In the genomic region with DNA sequence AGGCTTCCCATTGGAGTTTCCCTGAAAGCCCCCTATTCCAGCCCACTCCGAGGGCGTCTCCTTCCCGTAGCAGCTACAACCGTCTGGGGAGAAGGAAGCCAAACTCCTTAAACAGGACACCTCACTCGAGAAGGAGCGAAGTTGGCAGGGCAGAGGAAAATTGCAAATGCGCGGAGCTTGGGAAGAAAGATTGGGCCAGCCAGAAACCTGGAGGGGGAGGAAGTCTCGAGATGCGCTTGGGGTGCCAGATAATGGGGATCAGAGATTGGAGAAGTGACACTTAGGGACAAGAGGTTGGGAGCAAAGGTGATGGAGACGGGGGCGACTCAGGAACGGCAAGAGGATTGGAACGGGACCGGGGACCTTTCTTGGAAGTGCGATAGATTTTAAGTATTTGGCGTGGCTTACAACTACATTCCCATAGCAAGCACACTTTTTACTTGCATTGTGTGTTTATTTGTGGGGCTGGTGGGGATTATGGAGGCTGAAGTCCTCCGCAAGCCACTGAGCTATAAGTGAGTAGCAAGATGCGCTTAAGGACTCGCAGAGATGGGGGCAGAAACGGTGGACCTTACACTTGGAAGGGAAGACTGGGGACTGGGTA, we compare ENCODE assay signal across 8 cellular contexts. TPM values are rescaled to one million over a fixed set of nuclear protein-coding genes. Genes with fewer than 3 reads are reported as not detected.
DNase-seq lines count a peak whose midpoint lies in the region; ATAC-seq and TF ChIP-seq lines count a peak whose summit lies in the region.

No MANE protein-coding gene starts in this region.

- no peak for DNase-seq in stimulated activated naive CD8-positive, alpha-beta T cell treated with anti-CD3 and anti-CD28 coated beads, Interleukin-15, Interleukin-2, amounts not matched to agents 100 U/mL and 50 U/mL, for 24 hours
- no peak for DNase-seq in activated T-cell treated with anti-CD3 and anti-CD28 coated beads, Interleukin-2, amount 50 U/mL, for 72 hours
- DNase-seq in immature natural killer cell (no peak), NCI-H146 treated with DMSO at 0.1 percent for 48 hours (lab: John Stamatoyannopoulos, UW; ENCODE audit: unreplicated experiment) (no peak), uterus (no peak), erythroblast (lab: John Stamatoyannopoulos, UW) (no peak)
- no peak for DNase-seq in activated effector memory CD4-positive, alpha-beta T cell treated with anti-CD3 and anti-CD28 coated beads, Interleukin-2, amount 50 U/mL, for 16 hours

- no peak overlapping the region for H3K4me3 ChIP-seq in uterus

- ATAC-seq in stimulated activated naive CD8-positive, alpha-beta T cell treated with anti-CD3 and anti-CD28 coated beads, Interleukin-15, Interleukin-2, amounts not matched to agents 100 U/mL and 50 U/mL, for 24 hours: no peak
- ATAC-seq in activated T-cell treated with anti-CD3 and anti-CD28 coated beads, Interleukin-2, amount 50 U/mL, for 72 hours (replicated peaks in 1 of 2): peak; percentile 10 to 28

- H3K9me3 Mint-ChIP-seq in stimulated activated naive CD8-positive, alpha-beta T cell treated with anti-CD3 and anti-CD28 coated beads, Interleukin-15, Interleukin-2, amounts not matched to agents 100 ng/mL and 50 ng/mL, for 24 hours: no peaks in the 10 kb centered on the region
- no peaks in the 10 kb centered on the region for H3K9me3 Mint-ChIP-seq in activated T-cell treated with anti-CD3 and anti-CD28 coated beads, Interleukin-2, amount 50 U/mL, for 72 hours
- H3K9me3 Mint-ChIP-seq in immature natural killer cell: peaks cover 0 to 3% (median 0%) of the 10 kb centered on the region in 6 donors

- intact Hi-C loops in uterus (cut with DNase I; ENCODE audit: low total_unique reads): no loop called here

- H3K4me1 Mint-ChIP-seq in stimulated activated naive CD8-positive, alpha-beta T cell treated with anti-CD3 and anti-CD28 coated beads, Interleukin-15, Interleukin-2, amounts not matched to agents 100 ng/mL and 50 ng/mL, for 24 hours (ENCODE audit: low read depth): peaks cover 37% of the 10 kb centered on the region
- H3K4me1 Mint-ChIP-seq in activated T-cell treated with anti-CD3 and anti-CD28 coated beads, Interleukin-2, amount 50 U/mL, for 72 hours (ENCODE audit: low read depth): peaks cover 39% of the 10 kb centered on the region
- peaks cover 14 to 28% of the 10 kb centered on the region in 2 donors for H3K4me1 Mint-ChIP-seq in immature natural killer cell

- H3K4me1 ChIP-seq in uterus: peaks cover 0 to 26% of the 10 kb centered on the region in 2 donors

- peaks cover 65% of the 10 kb centered on the region for H3K27me3 Mint-ChIP-seq in stimulated activated naive CD8-positive, alpha-beta T cell treated with anti-CD3 and anti-CD28 coated beads, Interleukin-15, Interleukin-2, amounts not matched to agents 100 ng/mL and 50 ng/mL, for 24 hours
- peaks cover 80% of the 10 kb centered on the region for H3K27me3 Mint-ChIP-seq in activated T-cell treated with anti-CD3 and anti-CD28 coated beads, Interleukin-2, amount 50 U/mL, for 72 hours (ENCODE audit: low read depth)
- H3K27me3 Mint-ChIP-seq in immature natural killer cell (ENCODE audit: low read depth in 3 of 3): peaks cover 18 to 37% (median 28%) of the 10 kb centered on the region in 3 donors

- no peak for TF ChIP-seq CTCF in uterus (IDR thresholded peaks at IDR 0.05)

- peaks cover 14 to 35% of the 10 kb centered on the region in 2 donors for H3K27me3 ChIP-seq in uterus

- H3K9me3 ChIP-seq in uterus: no peaks in the 10 kb centered on the region

- H3K4me3 Mint-ChIP-seq in stimulated activated naive CD8-positive, alpha-beta T cell treated with anti-CD3 and anti-CD28 coated beads, Interleukin-15, Interleukin-2, amounts not matched to agents 100 ng/mL and 50 ng/mL, for 24 hours: peak overlapping the region; percentile 79
- peak overlapping the region; percentile 82 to 87 for H3K4me3 Mint-ChIP-seq in activated T-cell treated with anti-CD3 and anti-CD28 coated beads, Interleukin-2, amount 50 U/mL, for 72 hours
- H3K4me3 Mint-ChIP-seq in immature natural killer cell: peak overlapping the region; percentile 36 to 79 (median 53)

- no peak overlapping the region for H3K27ac ChIP-seq in uterus

- no peaks in the 10 kb centered on the region for H3K36me3 ChIP-seq in uterus

- H3K36me3 Mint-ChIP-seq in stimulated activated naive CD8-positive, alpha-beta T cell treated with anti-CD3 and anti-CD28 coated beads, Interleukin-15, Interleukin-2, amounts not matched to agents 100 ng/mL and 50 ng/mL, for 24 hours (ENCODE audit: low read depth): no peaks in the 10 kb centered on the region
- H3K36me3 Mint-ChIP-seq in activated T-cell treated with anti-CD3 and anti-CD28 coated beads, Interleukin-2, amount 50 U/mL, for 72 hours (ENCODE audit: insufficient read depth in 2 of 2): peaks cover 2 to 5% of the 10 kb centered on the region in 2 donors
- H3K36me3 Mint-ChIP-seq in immature natural killer cell: peaks cover 0 to 3% (median 0%) of the 10 kb centered on the region in 3 donors

- no peak overlapping the region for H3K27ac Mint-ChIP-seq in stimulated activated naive CD8-positive, alpha-beta T cell treated with anti-CD3 and anti-CD28 coated beads, Interleukin-15, Interleukin-2, amounts not matched to agents 100 ng/mL and 50 ng/mL, for 24 hours
- no peak overlapping the region for H3K27ac Mint-ChIP-seq in activated T-cell treated with anti-CD3 and anti-CD28 coated beads, Interleukin-2, amount 50 U/mL, for 72 hours
- H3K27ac Mint-ChIP-seq in immature natural killer cell: peak overlapping the region in 1 of 6 donors; percentile 43

- TF ChIP-seq POLR2A in uterus (IDR thresholded peaks at IDR 0.05) (no peak), erythroblast (IDR thresholded peaks at IDR 0.05; ENCODE audit: low read length) (no peak)

RNA-seq across cellular contexts. Expression of a gene that starts 0.9 kb away (rescaled TPM):
- under 1 TPM in 1 of 2 donors, not detected in 1; 0.12 TPM for total RNA-seq in activated T-cell treated with anti-CD3 and anti-CD28 coated beads, Interleukin-2, amount 50 U/mL, for 72 hours
- polyA plus RNA-seq in immature natural killer cell: not detected
- 1 to 10 TPM in 1 of 4 donors, under 1 TPM in 1, not detected in 2; 0.55 to 1.5 TPM for total RNA-seq in uterus

RNA-seq across cellular contexts. Expression of a gene that starts 30.4 kb away (rescaled TPM):
- total RNA-seq in activated T-cell treated with anti-CD3 and anti-CD28 coated beads, Interleukin-2, amount 50 U/mL, for 72 hours: 10 to 100 TPM; 10.0 to 10.4 TPM
- 10 to 100 TPM in 2 of 3 donors, 1 to 10 TPM in 1; 6.6 to 11.6 (median 10.6) TPM for polyA plus RNA-seq in immature natural killer cell
- 10 to 100 TPM in 2 of 4 donors, 1 to 10 TPM in 2; 5.9 to 28.0 (median 15.3) TPM for total RNA-seq in uterus
